In the genomic region with DNA sequence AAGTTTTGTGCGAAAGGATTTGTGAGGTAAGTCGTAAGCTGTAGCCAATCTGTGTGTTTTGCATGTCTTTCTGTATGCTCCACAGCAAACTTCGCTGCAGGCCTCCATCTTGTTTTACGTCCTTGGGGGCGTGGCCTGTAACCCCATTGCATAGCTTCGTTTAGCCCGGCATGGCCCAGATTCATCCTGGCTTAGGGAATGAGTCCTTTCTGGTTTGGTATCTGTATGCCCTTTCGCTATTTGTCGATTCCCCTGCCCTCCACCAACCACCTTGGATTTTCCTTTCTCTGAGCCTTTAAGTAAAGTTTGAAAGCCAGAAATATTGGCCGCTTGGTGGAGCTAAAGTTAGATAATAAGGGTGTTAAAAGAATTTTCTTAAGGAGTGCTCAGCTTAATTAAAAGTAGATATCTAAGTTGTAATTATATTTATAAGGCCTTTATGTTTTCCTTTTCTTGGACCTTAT, we compare ENCODE assay signal across 8 cellular contexts. TPM values are rescaled to one million over a fixed set of nuclear protein-coding genes. Genes with fewer than 3 reads are reported as not detected.
DNase-seq lines count a peak whose midpoint lies in the region; ATAC-seq and TF ChIP-seq lines count a peak whose summit lies in the region.

No MANE protein-coding gene starts in this region.

- H3K4me3 Mint-ChIP-seq in WTC11 (peak overlapping the region; percentile 67), CD14-positive monocyte (peak overlapping the region in 1 of 2 donors; percentile 16)

- H3K9me3 Mint-ChIP-seq in WTC11 (peaks cover 50% of the 10 kb centered on the region), CD14-positive monocyte (peaks cover 21 to 32% (median 29%) of the 10 kb centered on the region in 7 donors)

- ATAC-seq in WTC11, result no peak

- peaks cover 3% of the 10 kb centered on the region for H3K9me3 ChIP-seq in iPS-18c (ENCODE audit: control insufficient read depth, insufficient read depth, low read length)
- peaks cover 60% of the 10 kb centered on the region for H3K9me3 ChIP-seq in WERI-Rb-1 (ENCODE audit: severe bottlenecking)

- CTCF ChIA-PET in WTC11 (lab: Charles Lee), result interaction anchor here (0.8 to 3.3 kb wide), 12 partner anchors 9 to 199 kb away, joined by 3 to 26 read pairs (median 6); partner anchors contain the start of genes S100A10 and S100A11

- peaks cover 4% of the 10 kb centered on the region for H3K36me3 ChIP-seq in WERI-Rb-1

- peak overlapping the region; percentile 84; the same call in 1 of the 2 replicates for H3K4me3 ChIP-seq in iPS-18c (ENCODE audit: insufficient read depth, low read depth, low read length)
- no peak overlapping the region; the same call in 1 of the 2 replicates for H3K4me3 ChIP-seq in WERI-Rb-1 (ENCODE audit: low read depth, low read length)

- intact Hi-C loops in CD14-positive monocyte (cut with micrococcal nuclease), result no loop called here

- no peak for TF ChIP-seq CTCF in WTC11 (IDR thresholded peaks at IDR 0.05)
- TF ChIP-seq CTCF in CD14-positive monocyte (IDR thresholded peaks at IDR 0.05), result no peak
- no peak for TF ChIP-seq CTCF in WERI-Rb-1 (IDR thresholded peaks at IDR 0.05; ENCODE audit: low read depth, low read length)

- H3K27ac Mint-ChIP-seq in WTC11, result no peak overlapping the region; the same call in 1 of the 2 replicates
- H3K27ac Mint-ChIP-seq in CD14-positive monocyte, result no peak overlapping the region

- H3K27me3 ChIP-seq in WERI-Rb-1 (ENCODE audit: insufficient read depth, low read depth, severe bottlenecking), result peaks cover 18% of the 10 kb centered on the region

- peak; percentile 5 for DNase-seq in stimulated activated naive CD4-positive, alpha-beta T cell treated with Interleukin-2 at 50 U/mL for 16 hours (lab: John Stamatoyannopoulos, UW)
- DNase-seq in stimulated activated naive CD4-positive, alpha-beta T cell (lab: John Stamatoyannopoulos, UW), result no peak
- peak; percentile 21 for DNase-seq in WTC11 (ENCODE audit: low spot score)
- DNase-seq in NCI-H774 (lab: John Stamatoyannopoulos, UW), result no peak
- no peak for DNase-seq in CD14-positive monocyte (ENCODE audit: low spot score)
- DNase-seq in WERI-Rb-1, result no peak
- DNase-seq in Kasumi-1 (lab: John Stamatoyannopoulos, UW), result no peak

- H3K27ac ChIP-seq in WERI-Rb-1, result no peak overlapping the region

- H3K27me3 Mint-ChIP-seq in WTC11 (ENCODE audit: low read depth), result peaks cover 7% of the 10 kb centered on the region
- no peaks in the 10 kb centered on the region for H3K27me3 Mint-ChIP-seq in CD14-positive monocyte (ENCODE audit: low read depth in 3 of 3)

- POLR2A ChIA-PET in WTC11 (lab: Charles Lee), result no interaction called here

- H3K36me3 Mint-ChIP-seq in WTC11 (peaks cover 51% of the 10 kb centered on the region), CD14-positive monocyte (peaks cover 12 to 18% of the 10 kb centered on the region in 2 donors)

- H3K4me1 Mint-ChIP-seq in WTC11, result peaks cover 12% of the 10 kb centered on the region
- peaks cover 19% of the 10 kb centered on the region for H3K4me1 Mint-ChIP-seq in CD14-positive monocyte

TF ChIP-seq in WTC11, 78 proteins besides CTCF, POLR2A, EP300 and RAD21:
- TF ChIP-seq, protein P1, sequence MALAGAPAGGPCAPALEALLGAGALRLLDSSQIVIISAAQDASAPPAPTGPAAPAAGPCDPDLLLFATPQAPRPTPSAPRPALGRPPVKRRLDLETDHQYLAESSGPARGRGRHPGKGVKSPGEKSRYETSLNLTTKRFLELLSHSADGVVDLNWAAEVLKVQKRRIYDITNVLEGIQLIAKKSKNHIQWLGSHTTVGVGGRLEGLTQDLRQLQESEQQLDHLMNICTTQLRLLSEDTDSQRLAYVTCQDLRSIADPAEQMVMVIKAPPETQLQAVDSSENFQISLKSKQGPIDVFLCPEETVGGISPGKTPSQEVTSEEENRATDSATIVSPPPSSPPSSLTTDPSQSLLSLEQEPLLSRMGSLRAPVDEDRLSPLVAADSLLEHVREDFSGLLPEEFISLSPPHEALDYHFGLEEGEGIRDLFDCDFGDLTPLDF (CRISPR knock-in tag; IDR thresholded peaks at IDR 0.05), result no peak
- TF ChIP-seq, protein P2, sequence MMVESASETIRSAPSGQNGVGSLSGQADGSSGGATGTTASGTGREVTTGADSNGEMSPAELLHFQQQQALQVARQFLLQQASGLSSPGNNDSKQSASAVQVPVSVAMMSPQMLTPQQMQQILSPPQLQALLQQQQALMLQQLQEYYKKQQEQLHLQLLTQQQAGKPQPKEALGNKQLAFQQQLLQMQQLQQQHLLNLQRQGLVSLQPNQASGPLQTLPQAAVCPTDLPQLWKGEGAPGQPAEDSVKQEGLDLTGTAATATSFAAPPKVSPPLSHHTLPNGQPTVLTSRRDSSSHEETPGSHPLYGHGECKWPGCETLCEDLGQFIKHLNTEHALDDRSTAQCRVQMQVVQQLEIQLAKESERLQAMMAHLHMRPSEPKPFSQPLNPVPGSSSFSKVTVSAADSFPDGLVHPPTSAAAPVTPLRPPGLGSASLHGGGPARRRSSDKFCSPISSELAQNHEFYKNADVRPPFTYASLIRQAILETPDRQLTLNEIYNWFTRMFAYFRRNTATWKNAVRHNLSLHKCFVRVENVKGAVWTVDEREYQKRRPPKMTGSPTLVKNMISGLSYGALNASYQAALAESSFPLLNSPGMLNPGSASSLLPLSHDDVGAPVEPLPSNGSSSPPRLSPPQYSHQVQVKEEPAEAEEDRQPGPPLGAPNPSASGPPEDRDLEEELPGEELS (CRISPR knock-in tag; IDR thresholded peaks at IDR 0.05), result 0 out of 2 replicates have a peak, but pooled peaks have one; percentile 36
- TF ChIP-seq ZNF219 (CRISPR knock-in tag; IDR thresholded peaks at IDR 0.05; ENCODE audit: borderline replicate concordance), result no peak

RNA-seq across cellular contexts. Expression of gene THEM4, which starts 1.1 kb away (rescaled TPM):
- total RNA-seq in WTC11 (2021), result 8.0 to 10.9 TPM (median 8.8 TPM) in 3 replicates
- 1 to 10 TPM; 3.7 to 4.6 TPM for polyA plus RNA-seq in CD14-positive monocyte

RNA-seq across cellular contexts. Expression of gene THEM5, which starts 54.7 kb away (rescaled TPM):
- not detected in 3 replicates for total RNA-seq in WTC11 (2021)
- not detected for polyA plus RNA-seq in CD14-positive monocyte

Comparison
In these comparisons a context has a peak if more than half of its experiments do, and no peak if none do; other contexts are left out.
1. DNase-seq: peak in stimulated activated naive CD4-positive, alpha-beta T cell treated with Interleukin-2 at 50 U/mL for 16 hours (single experiment) and WTC11 (single experiment); none in stimulated activated naive CD4-positive, alpha-beta T cell (0 of 6), NCI-H774 (single experiment), CD14-positive monocyte (single experiment), WERI-Rb-1 (single experiment) and Kasumi-1 (0 of 2).